In genomic region chr17:76500074-76500744, GRCh38 we compare ENCODE assay signal across 8 cellular contexts. TPM values are rescaled to one million over a fixed set of nuclear protein-coding genes. Genes with fewer than 3 reads are reported as not detected.
A peak's percentile ranks its signal among the peaks of the same experiment; 100 is the strongest.
DNase-seq lines count a peak whose midpoint lies in the region; ATAC-seq and TF ChIP-seq lines count a peak whose summit lies in the region.

No MANE protein-coding gene starts in this region.

- POLR2A ChIA-PET in BJ (lab: Charles Lee) = no interaction called here

- H3K36me3 ChIP-seq in BJ (ENCODE audit: control insufficient read depth, insufficient read depth, low read length) = no peaks in the 10 kb centered on the region
- H3K36me3 ChIP-seq in breast epithelium = no peaks in the 10 kb centered on the region
- no peaks in the 10 kb centered on the region for H3K36me3 ChIP-seq in mucosa of rectum (ENCODE audit: control insufficient read depth in 2 of 2, insufficient read depth in 2 of 2, low read length in 2 of 2)

- H3K27me3 Mint-ChIP-seq in IgD-negative memory B cell = no peaks in the 10 kb centered on the region

- H3K9me3 ChIP-seq in breast epithelium (no peaks in the 10 kb centered on the region), mucosa of rectum (ENCODE audit: control insufficient read depth in 2 of 2, low read length in 2 of 2) (no peaks in the 10 kb centered on the region)

- H3K27ac ChIP-seq in breast epithelium (peak overlapping the region; percentile 73 to 81), mucosa of rectum (ENCODE audit: low read depth in 2 of 2, low read length in 2 of 2) (peak overlapping the region; percentile 63 to 76)

- CTCF ChIA-PET in BJ (lab: Yijun Ruan, JAX) = interaction anchor here (1.4 to 19.7 kb wide), 2 partner anchors 14 to 40 kb away, joined by 4 to 442 read pairs; partner anchors contain the start of genes AANAT and UBE2O

- peaks cover 10% of the 10 kb centered on the region for H3K36me3 Mint-ChIP-seq in IgD-negative memory B cell

- no peak for DNase-seq in BJ (ENCODE audit: low read depth)
- DNase-seq in breast epithelium (ENCODE audit: low spot score in 2 of 2) = no peak
- no peak for DNase-seq in head of caudate nucleus
- no peak for DNase-seq in amniotic stem cell (lab: John Stamatoyannopoulos, UW)
- DNase-seq in NCI-H774 (lab: John Stamatoyannopoulos, UW) = no peak

- H3K27me3 ChIP-seq in BJ (ENCODE audit: control insufficient read depth, insufficient read depth, low read length) (no peaks in the 10 kb centered on the region), breast epithelium (no peaks in the 10 kb centered on the region), mucosa of rectum (ENCODE audit: control insufficient read depth in 2 of 2, insufficient read depth in 2 of 2, low read length in 2 of 2) (no peaks in the 10 kb centered on the region)

- peak overlapping the region; percentile 0 to 99 (median 90) for H3K27ac Mint-ChIP-seq in IgD-negative memory B cell

- H3K4me1 Mint-ChIP-seq in IgD-negative memory B cell = peaks cover 35 to 49% (median 36%) of the 10 kb centered on the region in 3 donors

- H3K4me3 Mint-ChIP-seq in IgD-negative memory B cell = peak overlapping the region; percentile 94 to 100 (median 99)

- intact Hi-C loops in breast epithelium (cut with DNase I; ENCODE audit: low total_unique reads) = no loop called here
- intact Hi-C loops in head of caudate nucleus (cut with DNase I) = loop anchor here (10.0 kb wide), 1 partner anchor 95 kb away; no protein-coding TSS in a partner anchor

- no peak for ATAC-seq in HG03342 (IDR thresholded peaks at IDR 0.05; ENCODE audit: unreplicated experiment)

- no peak for TF ChIP-seq POLR2A in breast epithelium (IDR thresholded peaks at IDR 0.05)

- TF ChIP-seq CTCF in BJ (IDR thresholded peaks at IDR 0.05; ENCODE audit: insufficient read depth, low read depth, low read length) = no peak
- TF ChIP-seq CTCF in breast epithelium (IDR thresholded peaks at IDR 0.05) = no peak

- no peaks in the 10 kb centered on the region for H3K9me3 Mint-ChIP-seq in IgD-negative memory B cell

- H3K9ac ChIP-seq in mucosa of rectum (ENCODE audit: low read depth in 1 of 2, low read length in 2 of 2) = peak overlapping the region; percentile 61 to 70

- peak overlapping the region; percentile 52 for H3K4me3 ChIP-seq in BJ (ENCODE audit: low read depth, low read length)
- H3K4me3 ChIP-seq in breast epithelium = peak overlapping the region; percentile 67 to 85 (median 71)
- H3K4me3 ChIP-seq in mucosa of rectum (ENCODE audit: low read length in 2 of 2) = peak overlapping the region; percentile 70 to 80

- H3K4me1 ChIP-seq in breast epithelium (peaks cover 9 to 20% of the 10 kb centered on the region in 2 donors), mucosa of rectum (ENCODE audit: control insufficient read depth in 2 of 2, insufficient read depth in 2 of 2, low read length in 2 of 2) (peaks cover 29 to 47% of the 10 kb centered on the region in 2 donors)

RNA-seq across cellular contexts. Expression of gene RHBDF2, which starts 1.0 kb away (rescaled TPM):
- 6.4 and 8.9 TPM in 2 replicates for polyA plus RNA-seq in BJ (2011; rRNA removed)
- polyA minus RNA-seq in BJ (2011; rRNA and poly(A)+ RNA removed) = 4.9 and 6.2 TPM in 2 replicates
- 160 TPM for polyA plus RNA-seq in IgD-negative memory B cell
- total RNA-seq in breast epithelium = 10 to 100 TPM; 13.4 to 35.5 (median 26.8) TPM

RNA-seq across cellular contexts. Expression of gene AANAT, which starts 32.8 kb away (rescaled TPM):
- polyA plus RNA-seq in BJ (2011; rRNA removed) (not detected in 2 replicates), IgD-negative memory B cell (1.1 TPM)
- polyA minus RNA-seq in BJ (2011; rRNA and poly(A)+ RNA removed) = not detected in 2 replicates
- not detected for total RNA-seq in breast epithelium

RNA-seq across cellular contexts. Expression of gene CYGB, which starts 37.3 kb away (rescaled TPM):
- polyA plus RNA-seq in BJ (2011; rRNA removed) (1.1 and 1.4 TPM in 2 replicates), IgD-negative memory B cell (2.1 TPM)
- 0.10 and 0.95 TPM in 2 replicates for polyA minus RNA-seq in BJ (2011; rRNA and poly(A)+ RNA removed)
- total RNA-seq in breast epithelium = 10 to 100 TPM in 2 of 3 donors, 1 to 10 TPM in 1; 5.9 to 37.4 (median 27.2) TPM

RNA-seq across cellular contexts. Expression of gene PRCD, which starts 39.6 kb away (rescaled TPM):
- polyA plus RNA-seq in BJ (2011; rRNA removed) = 0.21 TPM in 1 of 2 replicates, not detected in the other
- not detected in 2 replicates for polyA minus RNA-seq in BJ (2011; rRNA and poly(A)+ RNA removed)
- 24.4 TPM for polyA plus RNA-seq in IgD-negative memory B cell
- total RNA-seq in breast epithelium = 1 to 10 TPM; 1.5 to 7.2 (median 4.9) TPM

RNA-seq across cellular contexts. Expression of gene UBE2O, which starts 47.3 kb away (rescaled TPM):
- polyA plus RNA-seq in BJ (2011; rRNA removed) = 7.0 and 11.1 TPM in 2 replicates
- polyA minus RNA-seq in BJ (2011; rRNA and poly(A)+ RNA removed) = 22.8 and 24.3 TPM in 2 replicates
- polyA plus RNA-seq in IgD-negative memory B cell = 13.8 TPM
- 10 to 100 TPM; 17.4 to 22.5 (median 17.7) TPM for total RNA-seq in breast epithelium

Comparison
In these comparisons a context has a peak if more than half of its experiments do, and no peak if none do; other contexts are left out.
1. RNA of gene RHBDF2, which starts 1.0 kb away (polyA plus RNA-seq): 160 TPM in IgD-negative memory B cell (single experiment); 6.4 to 8.9 TPM in BJ; every median in the first group is over 10 times any median in the second.
2. Peak in every context shown above with its lines, with median percentiles within 50 percentile points of each other: H3K4me3 ChIP-seq.